ENCODE assay signal across 1 cellular context in genomic region chr15:89421219-89421618, GRCh38.
TF ChIP-seq lines count a peak whose summit lies in the region.

No MANE protein-coding gene starts in this region.

TF ChIP-seq in GM23338, 12 proteins besides CTCF, POLR2A, EP300 and RAD21 (continued from another document):
- TF ChIP-seq ZNF462 (CRISPR knock-in tag; IDR thresholded peaks at IDR 0.05) (no peak), EZH2phosphoT487 (IDR thresholded peaks at IDR 0.05; ENCODE audit: unreplicated experiment) (no peak), POLR2AphosphoS5 (IDR thresholded peaks at IDR 0.05; ENCODE audit: low read depth) (no peak), ETS1 (IDR thresholded peaks at IDR 0.05) (no peak), NANOG (IDR thresholded peaks at IDR 0.05; ENCODE audit: borderline replicate concordance) (no peak), STAT1 (IDR thresholded peaks at IDR 0.05; ENCODE audit: unreplicated experiment) (no peak), CREB1 (CRISPR knock-in tag; IDR thresholded peaks at IDR 0.05; ENCODE audit: low read depth) (no peak), REST (IDR thresholded peaks at IDR 0.05; ENCODE audit: unreplicated experiment) (no peak), ZNF331 (CRISPR knock-in tag; IDR thresholded peaks at IDR 0.05; ENCODE audit: low read depth) (no peak)
